In the genomic region with DNA sequence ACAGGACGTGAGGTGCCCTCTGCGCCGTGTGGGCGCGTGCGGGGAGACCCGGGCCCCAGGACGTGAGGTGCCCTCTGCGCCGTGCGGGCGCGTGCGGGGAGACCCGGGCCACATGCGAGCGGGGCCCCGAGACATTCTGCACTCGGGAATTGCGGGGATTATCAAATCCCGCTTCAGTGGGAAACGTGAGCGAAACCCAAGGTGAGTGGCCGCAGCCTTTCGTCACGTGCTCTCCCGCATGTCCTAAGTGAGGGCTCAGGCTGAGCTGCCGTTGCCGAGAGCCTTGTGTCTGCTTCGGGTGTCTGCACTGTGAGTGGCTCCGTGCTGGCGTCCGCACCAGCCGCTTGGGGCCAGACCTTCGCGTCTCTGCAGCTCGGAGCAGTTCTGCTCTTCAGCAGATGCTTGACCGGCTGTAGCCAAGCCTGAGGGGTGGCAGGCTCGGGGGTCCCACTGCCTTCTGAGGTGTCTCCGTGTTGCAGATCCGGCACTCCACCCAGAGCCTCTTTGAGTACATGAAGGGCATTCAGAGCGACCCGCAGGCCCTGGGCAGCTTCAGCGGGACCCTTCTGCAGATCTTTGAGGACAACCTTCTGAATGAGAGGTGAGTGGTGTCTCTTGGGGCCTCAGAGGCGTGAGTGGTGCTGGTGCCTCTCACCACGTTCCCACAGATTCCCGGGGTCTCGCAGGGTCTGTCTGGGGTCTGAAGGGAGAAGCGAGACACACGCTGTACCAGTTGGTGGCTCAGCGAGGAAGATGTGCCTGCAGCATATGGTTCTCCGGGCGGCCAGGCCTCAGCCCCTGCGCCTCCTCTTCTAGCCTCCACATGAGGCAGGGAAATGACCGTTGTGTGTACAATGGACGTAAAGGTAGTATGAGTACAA, we compare ENCODE assay signal across 23 cellular contexts.
DNase-seq lines count a peak whose midpoint lies in the region; ATAC-seq and TF ChIP-seq lines count a peak whose summit lies in the region.
"Had no signal": no experiment of that assay in that cellular context is flagged by ENCODE, and none has a peak within 500 bp of the region (broad histone marks: within the 10 kb centered on the region; RNA-seq: fewer than 3 reads in every experiment).

No MANE protein-coding gene starts in this region.

- ATAC-seq in RWPE2 (ENCODE audit: low read depth), result no peak
- no peak for ATAC-seq in GM21576 (IDR thresholded peaks at IDR 0.05; ENCODE audit: unreplicated experiment)
- ATAC-seq in GM19395 (IDR thresholded peaks at IDR 0.05; ENCODE audit: unreplicated experiment), result no peak
- ATAC-seq: activated T-cell treated with anti-CD3 and anti-CD28 coated beads, Interleukin-2, amount 50 U/mL, for 72 hours; GM23338; naive thymus-derived CD4-positive, alpha-beta T cell had no signal

- no peak for TF ChIP-seq POLR2A in spleen (IDR thresholded peaks at IDR 0.05)

- H3K9me3 ChIP-seq in RWPE2 (ENCODE audit: severe bottlenecking) (no peaks in the 10 kb centered on the region), spleen (no peaks in the 10 kb centered on the region)

- intact Hi-C loops in spleen (cut with DNase I; ENCODE audit: low total_unique reads), result no loop called here

- TF ChIP-seq CTCF in RWPE2 (IDR thresholded peaks at IDR 0.05; ENCODE audit: poor library complexity, severe bottlenecking) (no peak), spleen (IDR thresholded peaks at IDR 0.05 in 8 of 11, conservative IDR thresholded peaks at IDR 0.05 in 3 of 11) (no peak)

- peaks cover 11% of the 10 kb centered on the region for H3K4me1 ChIP-seq in RWPE2 (ENCODE audit: insufficient read depth, poor library complexity, severe bottlenecking)
- peaks cover 0 to 10% (median 0%) of the 10 kb centered on the region in 6 donors for H3K4me1 ChIP-seq in spleen
- H3K4me1 ChIP-seq: parathyroid adenoma had no signal

- H3K4me3 ChIP-seq in RWPE2 (ENCODE audit: severe bottlenecking), result no peak overlapping the region
- no peak overlapping the region for H3K4me3 ChIP-seq in spleen
- H3K4me3 ChIP-seq: GM23338 had no signal

- WGBS in spleen, 5 donors, result 96 to 98% (median 97%) methylated on average over 39 to 56 of the region's 56 CpGs

- DNase-seq in activated naive CD4-positive, alpha-beta T cell treated with anti-CD3 and anti-CD28 coated beads, Interleukin-2, amount 50 U/mL, for 16 hours, result peak; percentile 10
- no peak for DNase-seq in activated naive CD4-positive, alpha-beta T cell treated with Interleukin-2 at 50 U/mL for 16 hours
- DNase-seq in RWPE2 (ENCODE audit: low spot score) (peak; percentile 56), mesenteric fat pad (ENCODE audit: low spot score) (peak; percentile 81), spleen (peak; percentile 67), NOMO-1 treated with DMSO at 0.1 percent for 48 hours (lab: John Stamatoyannopoulos, UW; ENCODE audit: unreplicated experiment) (no peak)
- DNase-seq: activated CD4-positive, alpha-beta T cell treated with anti-CD3 and anti-CD28 coated beads for 1 hour; activated T-cell treated with anti-CD3 and anti-CD28 coated beads, Interleukin-2, amount 50 U/mL, for 72 hours; DMS53; HFFc6; naive thymus-derived CD4-positive, alpha-beta T cell; NCI-H1105 treated with DMSO at 0.1 percent for 48 hours; NCI-H2029; NCI-H226; NCI-H774; SHP77; stimulated activated CD4-positive, alpha-beta T cell treated with anti-CD3 and anti-CD28 coated beads, Interleukin-1b, Interleukin-23, amount 100 ng/mL, for 48 hours; substantia nigra; SW 1271 had no signal

- H3K27ac ChIP-seq in RWPE2 (ENCODE audit: poor library complexity, severe bottlenecking) (no peak overlapping the region), spleen (no peak overlapping the region)
- H3K27ac ChIP-seq: parathyroid adenoma had no signal

- H3K27me3 ChIP-seq in RWPE2 (ENCODE audit: insufficient read depth, poor library complexity, severe bottlenecking) (no peaks in the 10 kb centered on the region), spleen (replicated peaks in 1 of 7) (no peaks in the 10 kb centered on the region)

- H3K36me3 ChIP-seq in RWPE2 (ENCODE audit: low read depth), result peaks cover 59% of the 10 kb centered on the region
- peaks cover 2 to 100% (median 86%) of the 10 kb centered on the region in 6 donors for H3K36me3 ChIP-seq in spleen

Comparison
In these comparisons a context has a peak if more than half of its experiments do, and no peak if none do; other contexts are left out.
1. DNase-seq: peak in activated naive CD4-positive, alpha-beta T cell treated with anti-CD3 and anti-CD28 coated beads, Interleukin-2, amount 50 U/mL, for 16 hours (single experiment), RWPE2 (single experiment), mesenteric fat pad (single experiment) and spleen (single experiment); none in activated naive CD4-positive, alpha-beta T cell treated with Interleukin-2 at 50 U/mL for 16 hours (single experiment) and NOMO-1 treated with DMSO at 0.1 percent for 48 hours (single experiment).